Comparison of ENCODE assay signal across 13 cellular contexts in genomic region chr14:101928415-101928841, GRCh38. TPM values are rescaled to one million over a fixed set of nuclear protein-coding genes. Genes with fewer than 3 reads are reported as not detected.
DNase-seq lines count a peak whose midpoint lies in the region; ATAC-seq and TF ChIP-seq lines count a peak whose summit lies in the region.
"Had no signal": no experiment of that assay in that cellular context is flagged by ENCODE, and none has a peak within 500 bp of the region (broad histone marks: within the 10 kb centered on the region; RNA-seq: fewer than 3 reads in every experiment).

No MANE protein-coding gene starts in this region.

- no peak overlapping the region for H2AFZ ChIP-seq in osteoblast (ENCODE audit: low read length)

- no peak overlapping the region for H3K9ac ChIP-seq in endodermal cell (ENCODE audit: extremely low read depth, low read length, poor library complexity, severe bottlenecking)

- WGBS in gastroesophageal sphincter (ENCODE audit: low coverage in 1 of 2), 2 donors: 94 to 95% methylated on average over 14 to 20 of the region's 24 CpGs
- WGBS in endodermal cell (ENCODE audit: insufficient coverage in 1 of 2, insufficient read length in 1 of 2), 2 experiments: 95 to 100% methylated on average over 23 to 24 of the region's 24 CpGs

- no peaks in the 10 kb centered on the region for H3K27me3 ChIP-seq in gastroesophageal sphincter
- H3K27me3 ChIP-seq in osteoblast (ENCODE audit: insufficient read depth, low read length): no peaks in the 10 kb centered on the region
- H3K27me3 ChIP-seq in upper lobe of right lung: no peaks in the 10 kb centered on the region
- H3K27me3 ChIP-seq in endodermal cell (ENCODE audit: control insufficient read depth, insufficient read depth, low read length, poor library complexity, severe bottlenecking): no peaks in the 10 kb centered on the region
- H3K27me3 ChIP-seq: pancreas, thyroid gland had no signal

- H3K4me1 ChIP-seq in gastroesophageal sphincter: peaks cover 0 to 26% (median 5%) of the 10 kb centered on the region in 3 donors
- H3K4me1 ChIP-seq in osteoblast (ENCODE audit: insufficient read depth, low read length): peaks cover 17% of the 10 kb centered on the region
- no peaks in the 10 kb centered on the region for H3K4me1 ChIP-seq in upper lobe of right lung
- H3K4me1 ChIP-seq in endodermal cell (ENCODE audit: control insufficient read depth, insufficient read depth, low read length): no peaks in the 10 kb centered on the region
- H3K4me1 ChIP-seq: pancreas had no signal

- no peak overlapping the region for H3K4me3 ChIP-seq in gastroesophageal sphincter
- no peak overlapping the region for H3K4me3 ChIP-seq in osteoblast (ENCODE audit: insufficient read depth, low read length)
- H3K4me3 ChIP-seq in upper lobe of right lung: no peak overlapping the region
- H3K4me3 ChIP-seq in endodermal cell (ENCODE audit: low read length): no peak overlapping the region
- H3K4me3 ChIP-seq: pancreas, thyroid gland had no signal

- intact Hi-C loops in upper lobe of right lung (cut with DNase I): no loop called here

- ATAC-seq in activated naive CD8-positive, alpha-beta T cell treated with anti-CD3 and anti-CD28 coated beads, Interleukin-2, amount 50 U/mL, for 24 hours: no peak
- ATAC-seq in gastroesophageal sphincter (no peak), upper lobe of right lung (peak; percentile 63)

- H3K36me3 ChIP-seq in gastroesophageal sphincter (peaks cover 0 to 26% of the 10 kb centered on the region in 2 donors), osteoblast (ENCODE audit: insufficient read depth, low read length) (peaks cover 8% of the 10 kb centered on the region), upper lobe of right lung (peaks cover 30% of the 10 kb centered on the region), endodermal cell (ENCODE audit: control insufficient read depth, insufficient read depth, low read length) (peaks cover 14% of the 10 kb centered on the region)
- H3K36me3 ChIP-seq: pancreas had no signal

- no peaks in the 10 kb centered on the region for H3K27me3 Mint-ChIP-seq in activated naive CD8-positive, alpha-beta T cell
- H3K27me3 Mint-ChIP-seq in activated naive CD8-positive, alpha-beta T cell treated with anti-CD3 and anti-CD28 coated beads, Interleukin-2, amount 50 U/mL, for 24 hours: no peaks in the 10 kb centered on the region
- H3K27me3 Mint-ChIP-seq in endodermal cell (ENCODE audit: insufficient read depth): no peaks in the 10 kb centered on the region

- no peak overlapping the region for H3K4me3 Mint-ChIP-seq in activated naive CD8-positive, alpha-beta T cell
- H3K4me3 Mint-ChIP-seq in activated naive CD8-positive, alpha-beta T cell treated with anti-CD3 and anti-CD28 coated beads, Interleukin-2, amount 50 U/mL, for 24 hours: no peak overlapping the region
- H3K4me3 Mint-ChIP-seq in endodermal cell: no peak overlapping the region

- TF ChIP-seq EP300 in gastroesophageal sphincter (IDR thresholded peaks at IDR 0.05): no peak

- peak overlapping the region; percentile 45 for H3K4me2 ChIP-seq in osteoblast (ENCODE audit: insufficient read depth, low read length)

- peak overlapping the region; percentile 16 for H3K27ac Mint-ChIP-seq in activated naive CD8-positive, alpha-beta T cell
- H3K27ac Mint-ChIP-seq in activated naive CD8-positive, alpha-beta T cell treated with anti-CD3 and anti-CD28 coated beads, Interleukin-2, amount 50 U/mL, for 24 hours: no peak overlapping the region
- no peak overlapping the region for H3K27ac Mint-ChIP-seq in endodermal cell
- H3K27ac Mint-ChIP-seq: H9 had no signal

- no peaks in the 10 kb centered on the region for H4K20me1 ChIP-seq in osteoblast (ENCODE audit: insufficient read depth, low read length)

- peak overlapping the region in 3 of 4 donors; percentile 58 to 64 (median 64) for H3K27ac ChIP-seq in gastroesophageal sphincter
- peak overlapping the region; percentile 82 for H3K27ac ChIP-seq in osteoblast (ENCODE audit: low read depth, low read length)
- H3K27ac ChIP-seq in upper lobe of right lung: no peak overlapping the region
- no peak overlapping the region for H3K27ac ChIP-seq in endodermal cell (ENCODE audit: low read depth, low read length)
- H3K27ac ChIP-seq: pancreas had no signal

- no peaks in the 10 kb centered on the region for H3K36me3 Mint-ChIP-seq in activated naive CD8-positive, alpha-beta T cell
- H3K36me3 Mint-ChIP-seq in activated naive CD8-positive, alpha-beta T cell treated with anti-CD3 and anti-CD28 coated beads, Interleukin-2, amount 50 U/mL, for 24 hours (ENCODE audit: low read depth): peaks cover 6% of the 10 kb centered on the region
- H3K36me3 Mint-ChIP-seq in endodermal cell (ENCODE audit: low read depth): peaks cover 15% of the 10 kb centered on the region

- no peak for TF ChIP-seq POLR2A in gastroesophageal sphincter (IDR thresholded peaks at IDR 0.05)

- no peak for DNase-seq in activated naive CD8-positive, alpha-beta T cell treated with anti-CD3 and anti-CD28 coated beads, Interleukin-2, amount 50 U/mL, for 24 hours
- DNase-seq in osteoblast (ENCODE audit: insufficient read length, low spot score, missing footprints): no peak
- no peak for DNase-seq in upper lobe of right lung
- DNase-seq in endodermal cell: no peak
- DNase-seq in activated gamma-delta T cell (lab: John Stamatoyannopoulos, UW): no peak
- no peak for DNase-seq in A172 (ENCODE audit: low spot score)
- DNase-seq: cerebellar nuclear complex, H9, NCI-H1417 treated with DMSO at 0.1 percent for 48 hours had no signal

- no peak for TF ChIP-seq CTCF in gastroesophageal sphincter (IDR thresholded peaks at IDR 0.05)
- no peak for TF ChIP-seq CTCF in osteoblast (IDR thresholded peaks at IDR 0.05; ENCODE audit: extremely low read depth, low read depth, low read length)
- no peak for TF ChIP-seq CTCF in upper lobe of right lung (IDR thresholded peaks at IDR 0.05)
- no peak for TF ChIP-seq CTCF in endodermal cell (conservative IDR thresholded peaks at IDR 0.05)

- H3K9me3 Mint-ChIP-seq in activated naive CD8-positive, alpha-beta T cell (ENCODE audit: low read depth): no peaks in the 10 kb centered on the region
- no peaks in the 10 kb centered on the region for H3K9me3 Mint-ChIP-seq in activated naive CD8-positive, alpha-beta T cell treated with anti-CD3 and anti-CD28 coated beads, Interleukin-2, amount 50 U/mL, for 24 hours
- H3K9me3 Mint-ChIP-seq in endodermal cell: no peaks in the 10 kb centered on the region
- H3K9me3 Mint-ChIP-seq: H9 had no signal

- H3K79me2 ChIP-seq in osteoblast (ENCODE audit: insufficient read depth, low read length): no peaks in the 10 kb centered on the region

- H3K4me1 Mint-ChIP-seq in activated naive CD8-positive, alpha-beta T cell (ENCODE audit: low read depth): no peaks in the 10 kb centered on the region
- peaks cover 10% of the 10 kb centered on the region for H3K4me1 Mint-ChIP-seq in activated naive CD8-positive, alpha-beta T cell treated with anti-CD3 and anti-CD28 coated beads, Interleukin-2, amount 50 U/mL, for 24 hours
- peaks cover 4% of the 10 kb centered on the region for H3K4me1 Mint-ChIP-seq in endodermal cell

- H3K9me3 ChIP-seq in gastroesophageal sphincter: no peaks in the 10 kb centered on the region
- no peaks in the 10 kb centered on the region for H3K9me3 ChIP-seq in osteoblast (ENCODE audit: low read depth, low read length)
- no peaks in the 10 kb centered on the region for H3K9me3 ChIP-seq in upper lobe of right lung
- H3K9me3 ChIP-seq in endodermal cell (ENCODE audit: control insufficient read depth, low read length): no peaks in the 10 kb centered on the region
- H3K9me3 ChIP-seq: pancreas, thyroid gland had no signal

RNA-seq across cellular contexts. Expression of gene DYNC1H1, which starts 35.9 kb away (rescaled TPM):
- total RNA-seq in gastroesophageal sphincter (1,000 to 10,000 TPM in 1 of 4 donors, 100 to 1,000 TPM in 3; 606 to 1,020 (median 666) TPM), osteoblast (332 and 340 TPM in 2 replicates), upper lobe of right lung (432 TPM), endodermal cell (100 to 1,000 TPM; 438 to 443 TPM)
- polyA plus RNA-seq in endodermal cell (2013, experiment 1 of 2): 270 TPM
- 306 TPM for polyA plus RNA-seq in endodermal cell (2013, experiment 2 of 2)
- 265 and 340 TPM in 2 replicates for total RNA-seq in A172 (2014; rRNA removed; shearing (Covaris generic))

Comparison
In these comparisons a context has a peak if more than half of its experiments do, and no peak if none do; other contexts are left out.
1. H3K27ac ChIP-seq: peak in gastroesophageal sphincter (3 of 4) and osteoblast (single experiment); none in upper lobe of right lung (single experiment) and endodermal cell (single experiment).